Comparison of ENCODE assay signal across 21 cellular contexts in genomic region chr15:26128611-26129140, GRCh38.
A peak's percentile ranks its signal among the peaks of the same experiment; 100 is the strongest.
DNase-seq lines count a peak whose midpoint lies in the region; ATAC-seq, FAIRE-seq and TF ChIP-seq lines count a peak whose summit lies in the region.
"Had no signal": no experiment of that assay in that cellular context is flagged by ENCODE, and none has a peak within 500 bp of the region (broad histone marks: within the 10 kb centered on the region; RNA-seq: fewer than 3 reads in every experiment).

No MANE protein-coding gene starts in this region.

- no peak overlapping the region for H3K4me2 ChIP-seq in HepG2 (ENCODE audit: low read depth, low read length)
- no peak overlapping the region for H3K4me2 ChIP-seq in H1 (ENCODE audit: insufficient read depth in 1 of 2, low read depth in 2 of 2, low read length in 2 of 2)
- no peak overlapping the region for H3K4me2 ChIP-seq in osteoblast (ENCODE audit: insufficient read depth, low read length)
- H3K4me2 ChIP-seq: PC-9 had no signal

- no peaks in the 10 kb centered on the region for H3K9me3 ChIP-seq in HepG2 (ENCODE audit: low read length)
- no peaks in the 10 kb centered on the region for H3K9me3 ChIP-seq in right lobe of liver
- no peaks in the 10 kb centered on the region; a peak in 1 of 4 replicates for H3K9me3 ChIP-seq in H1 (ENCODE audit: insufficient read depth in 2 of 2, low read depth in 1 of 2, low read length in 1 of 2)
- H3K9me3 ChIP-seq in osteoblast (ENCODE audit: low read depth, low read length): no peaks in the 10 kb centered on the region

- H2AFZ ChIP-seq in HepG2 (ENCODE audit: low read length): no peak overlapping the region
- H2AFZ ChIP-seq in H1 (ENCODE audit: low read length): no peak overlapping the region
- H2AFZ ChIP-seq in osteoblast (ENCODE audit: low read length): no peak overlapping the region
- H2AFZ ChIP-seq: PC-9 had no signal

- H2BK5ac ChIP-seq in H1 (ENCODE audit: low read depth, low read length): no peak overlapping the region

- H2BK15ac ChIP-seq in H1 (ENCODE audit: low read length): no peak overlapping the region; the same call in 1 of the 2 replicates

- no TSS peak for BruUV-seq in HepG2 (replicated peaks; lab: Mats Ljungman, UMichigan)

- FAIRE-seq in HepG2 (lab: Jason Lieb, UNC) (no peak), H1 (lab: Jason Lieb, UNC) (no peak), GM12891 (lab: Jason Lieb, UNC) (no peak)
- FAIRE-seq: A204.1, GM18507 had no signal

- peak overlapping the region; percentile 56 for H4K91ac ChIP-seq in H1 (replicated peaks; ENCODE audit: insufficient read length, low read length)

- WGBS in HepG2 (ENCODE audit: low lambda C conversion rate): 0% methylated on average over 4 of the region's 7 CpGs
- 50% methylated on average over 6 of the region's 7 CpGs for WGBS in right lobe of liver (ENCODE audit: insufficient coverage, low coverage, low lambda C conversion rate, missing lambda C conversion rate)
- 86% methylated on average over 7 of the region's 7 CpGs; no CpG with 5 or more reads in 1 of the 2 experiments for WGBS in H1 (ENCODE audit: extremely low coverage in 1 of 2, insufficient coverage in 1 of 2, insufficient read length in 1 of 2, insufficient replicate concordance in 2 of 2, low coverage in 1 of 2, low lambda C conversion rate in 2 of 2, missing lambda C conversion rate in 1 of 2), 2 experiments

- ATAC-seq in HepG2 (no peak), right lobe of liver (no peak), HG03460 (IDR thresholded peaks at IDR 0.05; ENCODE audit: unreplicated experiment) (no peak)

- H3K27ac ChIP-seq in HepG2 (ENCODE audit: extremely low read length, insufficient read depth, low read length): no peak overlapping the region
- H3K27ac ChIP-seq in right lobe of liver: no peak overlapping the region
- H3K27ac ChIP-seq in H1 (ENCODE audit: low read depth, low read length): no peak overlapping the region
- no peak overlapping the region for H3K27ac ChIP-seq in osteoblast (ENCODE audit: low read depth, low read length)
- H3K27ac ChIP-seq: PC-9 had no signal

- H3K18ac ChIP-seq in H1 (ENCODE audit: extremely low read depth, low read length): peak overlapping the region; percentile 21; the same call in 1 of the 2 replicates

- H2AK5ac ChIP-seq in H1 (ENCODE audit: low read depth, low read length): 0 out of 2 replicates have a peak overlapping the region, but pooled peaks have one; percentile 11

- no peak overlapping the region for H4K5ac ChIP-seq in H1 (ENCODE audit: insufficient read length, low read depth, low read length)

- TF ChIP-seq EP300 in HepG2 (IDR thresholded peaks at IDR 0.05; ENCODE audit: low read depth in 2 of 2, low read length in 2 of 2) (no peak), HepG2 (CRISPR knock-in tag; IDR thresholded peaks at IDR 0.05; ENCODE audit: borderline replicate concordance) (no peak), H1 (IDR thresholded peaks at IDR 0.05; ENCODE audit: borderline replicate concordance in 1 of 2, low read depth in 2 of 2, low read length in 2 of 2) (no peak)

- peak overlapping the region; percentile 96; the same call in 1 of the 2 replicates for H2BK20ac ChIP-seq in H1 (ENCODE audit: low read length)

- H3K36me3 ChIP-seq in HepG2 (replicated peaks in 1 of 2; ENCODE audit: control insufficient read depth in 1 of 2, insufficient read depth in 2 of 2, low read length in 2 of 2) (no peaks in the 10 kb centered on the region), right lobe of liver (no peaks in the 10 kb centered on the region), H1 (ENCODE audit: control insufficient read depth in 2 of 4, insufficient read depth in 4 of 4, low read length in 3 of 4) (no peaks in the 10 kb centered on the region), osteoblast (ENCODE audit: insufficient read depth, low read length) (no peaks in the 10 kb centered on the region)

- no peak overlapping the region for H3K14ac ChIP-seq in H1 (ENCODE audit: insufficient read length)

- CTCF ChIA-PET in HepG2 (lab: Yijun Ruan, JAX; ENCODE audit: low intra/inter-chr PET ratio, low total read pairs): no interaction called here
- CTCF ChIA-PET in H1 (lab: Charles Lee; ENCODE audit: partially characterized antibody): interaction anchor here (1.3 kb wide), 1 partner anchor 25 kb away, joined by 3 read pairs; no protein-coding TSS in a partner anchor

- TF ChIP-seq RAD21 in HepG2 (CRISPR knock-in tag; IDR thresholded peaks at IDR 0.05) (no peak), H1 (IDR thresholded peaks at IDR 0.05 in 1 of 2, conservative IDR thresholded peaks at IDR 0.05 in 1 of 2; ENCODE audit: low read depth in 2 of 2, low read length in 2 of 2) (no peak)

- in situ Hi-C loops in HepG2 (cut with HindIII; ENCODE audit: extremely low pct_ligation_motif_present, low pct_unique_long_range_greater_than_20kb): no loop called here

- no peak for TF ChIP-seq CTCF in HepG2 (CRISPR knock-in tag; IDR thresholded peaks at IDR 0.05)
- no peak for TF ChIP-seq CTCF in right lobe of liver (IDR thresholded peaks at IDR 0.05)
- no peak for TF ChIP-seq CTCF in H1 (IDR thresholded peaks at IDR 0.05; ENCODE audit: control extremely low read depth in 1 of 3, insufficient read depth in 1 of 3, low read depth in 1 of 3, low read length in 3 of 3)
- no peak for TF ChIP-seq CTCF in osteoblast (IDR thresholded peaks at IDR 0.05; ENCODE audit: extremely low read depth, low read depth, low read length)

- intact Hi-C loops in HepG2 (cut with micrococcal nuclease; ENCODE audit: unreplicated experiment): no loop called here
- intact Hi-C loops in right lobe of liver (cut with DNase I): no loop called here

- no peak overlapping the region for H3K9ac ChIP-seq in HepG2 (ENCODE audit: insufficient read depth, low read depth, low read length)
- H3K9ac ChIP-seq in H1 (replicated peaks in 1 of 4; ENCODE audit: extremely low read depth in 1 of 4, low read depth in 3 of 4, low read length in 3 of 4): no peak overlapping the region

- no peaks in the 10 kb centered on the region for H3K79me1 ChIP-seq in H1 (ENCODE audit: low read depth, low read length)

- H3K4me3 ChIP-seq in HepG2 (replicated peaks in 1 of 3; ENCODE audit: insufficient read depth in 1 of 3, low read depth in 2 of 3, low read length in 3 of 3) (no peak overlapping the region), right lobe of liver (no peak overlapping the region), H1 (ENCODE audit: extremely low read depth in 1 of 4, insufficient read depth in 2 of 4, low read depth in 3 of 4, low read length in 4 of 4) (no peak overlapping the region), osteoblast (ENCODE audit: insufficient read depth, low read length) (no peak overlapping the region)
- H3K4me3 ChIP-seq: PC-9 had no signal

- H3K27me3 ChIP-seq in HepG2 (ENCODE audit: control insufficient read depth in 1 of 2, insufficient read depth in 2 of 2, low read length in 2 of 2) (0 out of 5 replicates have a peak, but pooled peaks cover 0 to 4% of the 10 kb centered on the region in 2 experiments), right lobe of liver (no peaks in the 10 kb centered on the region), H1 (replicated peaks in 1 of 4; ENCODE audit: control insufficient read depth in 3 of 4, extremely low read depth in 1 of 4, insufficient read depth in 3 of 4, low read length in 3 of 4) (no peaks in the 10 kb centered on the region), osteoblast (ENCODE audit: insufficient read depth, low read length) (no peaks in the 10 kb centered on the region)

- no peak overlapping the region for H4K8ac ChIP-seq in H1 (ENCODE audit: extremely low read depth, insufficient read depth, low read length)

- no peak overlapping the region for H3K56ac ChIP-seq in H1 (replicated peaks; ENCODE audit: insufficient read length, low read depth, low read length)

- TF ChIP-seq POLR2A in HepG2 (IDR thresholded peaks at IDR 0.05; ENCODE audit: insufficient read depth in 1 of 2, low read depth in 2 of 2, low read length in 2 of 2) (no peak), right lobe of liver (IDR thresholded peaks at IDR 0.05) (no peak), H1 (IDR thresholded peaks at IDR 0.05; ENCODE audit: control extremely low read depth in 1 of 2, low read depth in 2 of 2, low read length in 2 of 2) (no peak), GM12891 (IDR thresholded peaks at IDR 0.05; ENCODE audit: low read depth, low read length) (no peak)

- H3K4me1 ChIP-seq in HepG2 (ENCODE audit: insufficient read depth, low read length) (no peaks in the 10 kb centered on the region), right lobe of liver (no peaks in the 10 kb centered on the region), H1 (replicated peaks in 1 of 4; ENCODE audit: control insufficient read depth in 3 of 4, insufficient read depth in 4 of 4, low read length in 3 of 4) (peaks cover 0 to 18% (median 12%) of the 10 kb centered on the region in 4 experiments; a peak in 6 of 7 replicates), osteoblast (ENCODE audit: insufficient read depth, low read length) (no peaks in the 10 kb centered on the region)

- no peaks in the 10 kb centered on the region; the same call in 1 of the 2 replicates for H3K23me2 ChIP-seq in H1 (ENCODE audit: low read depth, low read length)

- no peaks in the 10 kb centered on the region for H3K79me2 ChIP-seq in HepG2 (ENCODE audit: insufficient read depth, low read length)
- H3K79me2 ChIP-seq in H1 (ENCODE audit: control insufficient read depth in 1 of 2, insufficient read depth in 2 of 2, low read length in 2 of 2): no peaks in the 10 kb centered on the region
- no peaks in the 10 kb centered on the region for H3K79me2 ChIP-seq in osteoblast (ENCODE audit: insufficient read depth, low read length)

- no peak overlapping the region for H3K4ac ChIP-seq in H1 (replicated peaks; ENCODE audit: insufficient read length, low read depth, low read length)

- H4K20me1 ChIP-seq in HepG2 (ENCODE audit: insufficient read depth, low read length) (no peaks in the 10 kb centered on the region), H1 (replicated peaks in 1 of 2; ENCODE audit: control insufficient read depth in 1 of 2, insufficient read depth in 2 of 2, low read length in 2 of 2) (no peaks in the 10 kb centered on the region), osteoblast (ENCODE audit: insufficient read depth, low read length) (no peaks in the 10 kb centered on the region)

- POLR2A ChIA-PET in HepG2 (lab: Yijun Ruan, JAX): no interaction called here
- POLR2A ChIA-PET in H1 (lab: Charles Lee; ENCODE audit: partially characterized antibody): no interaction called here

- peak overlapping the region; percentile 82 for H2BK120ac ChIP-seq in H1 (replicated peaks; ENCODE audit: low read depth, low read length)

- no peak overlapping the region for H3K23ac ChIP-seq in H1 (ENCODE audit: insufficient read length)

- DNase-seq in HepG2 (ENCODE audit: low spot score) (no peak), right lobe of liver (no peak), HT1080 (ENCODE audit: low read depth) (peak; percentile 39), H1 (ENCODE audit: low read depth in 1 of 2, low spot score in 2 of 2) (no peak), OCI-M1 (lab: John Stamatoyannopoulos, UW) (no peak), osteoblast (ENCODE audit: insufficient read length, low spot score, missing footprints) (no peak), GM12891 (ENCODE audit: insufficient read length, low spot score) (no peak)
- DNase-seq: CD4-positive, CD25-positive, alpha-beta regulatory T cell; DMS79 treated with DMSO at 0.1 percent for 48 hours; KG1; NCI-H1048; NCI-H1436; NCI-H1930; NCI-H226; NCI-H524 treated with DMSO at 0.1 percent for 48 hours; PC-9; RPMI8226; SHP77 had no signal

- H2BK12ac ChIP-seq in H1 (ENCODE audit: low read depth, low read length): peak overlapping the region; percentile 41; the same call in 1 of the 2 replicates

Comparison
In these comparisons a context has a peak if more than half of its experiments do, and no peak if none do; other contexts are left out.
1. Of the 41 proteins assayed by ChIP-seq in both HepG2 and H1: peak only in HepG2: CEBPB; only in H1: none; in both: none; in neither: 40.